12 cellular contexts compared by ENCODE assay signal in the genomic region with DNA sequence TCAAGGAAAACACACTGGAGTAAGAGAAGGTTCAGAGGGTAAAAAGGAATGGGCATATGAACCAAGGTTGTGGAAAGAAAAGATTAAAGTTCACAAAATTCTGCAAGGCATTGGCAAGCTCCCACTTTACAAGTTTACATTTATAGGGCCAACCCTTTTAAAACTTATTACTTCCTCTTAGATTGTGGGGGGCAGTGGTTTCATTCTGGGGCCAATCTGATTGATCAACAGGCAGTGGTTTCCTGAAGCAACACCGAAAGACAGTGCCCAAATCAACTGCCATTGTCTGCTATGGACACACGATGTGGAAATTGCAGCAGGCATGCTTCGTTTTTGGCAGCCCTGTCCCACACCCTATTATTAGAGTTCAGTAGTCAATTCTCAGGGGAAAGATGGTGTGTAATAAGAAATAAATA.
DNase-seq lines count a peak whose midpoint lies in the region; ATAC-seq, FAIRE-seq and TF ChIP-seq lines count a peak whose summit lies in the region.
"Had no signal": no experiment of that assay in that cellular context is flagged by ENCODE, and none has a peak within 500 bp of the region (broad histone marks: within the 10 kb centered on the region; RNA-seq: fewer than 3 reads in every experiment).

No MANE protein-coding gene starts in this region.

- no peak overlapping the region for H3K9ac ChIP-seq in liver (ENCODE audit: low read depth in 1 of 2, low read length in 2 of 2)
- H3K9ac ChIP-seq in HepG2 (ENCODE audit: insufficient read depth, low read depth, low read length) = no peak overlapping the region

- intact Hi-C loops in HepG2 (cut with micrococcal nuclease; ENCODE audit: unreplicated experiment) (no loop called here), left colon (cut with DNase I, micrococcal nuclease) (no loop called here), aorta (cut with DNase I) (no loop called here)

- TF ChIP-seq CTCF in liver (IDR thresholded peaks at IDR 0.05; ENCODE audit: low read depth, low read length, missing input control) (no peak), HepG2 (CRISPR knock-in tag; IDR thresholded peaks at IDR 0.05) (no peak), omental fat pad (IDR thresholded peaks at IDR 0.05) (no peak)

- no peaks in the 10 kb centered on the region for H3K36me3 ChIP-seq in liver (ENCODE audit: control insufficient read depth in 4 of 4, insufficient read depth in 3 of 4, low read depth in 1 of 4, low read length in 3 of 4)
- H3K36me3 ChIP-seq in HepG2 (replicated peaks in 1 of 2; ENCODE audit: control insufficient read depth in 1 of 2, insufficient read depth in 2 of 2, low read length in 2 of 2) = no peaks in the 10 kb centered on the region; a peak in 1 of 5 replicates
- H3K36me3 ChIP-seq in aorta (ENCODE audit: control insufficient read depth in 1 of 2, insufficient read depth in 2 of 2, low read length in 1 of 2) = no peaks in the 10 kb centered on the region
- H3K36me3 ChIP-seq: lower lobe of right lung had no signal

- ATAC-seq in HepG2 (no peak), left colon (peak; percentile 74), aorta (ENCODE audit: low FRiP score) (no peak), omental fat pad (ENCODE audit: low FRiP score) (no peak)

- no peak for DNase-seq in HepG2 (ENCODE audit: low spot score)
- DNase-seq in SIG-M5 (lab: John Stamatoyannopoulos, UW) = peak; percentile 16
- peak in 1 of 2 donors; percentile 26 for DNase-seq in left colon
- DNase-seq in Ammon's horn (ENCODE audit: low spot score) = no peak
- no peak for DNase-seq in NCI-H345 treated with DMSO at 0.1 percent for 48 hours (lab: John Stamatoyannopoulos, UW; ENCODE audit: unreplicated experiment)
- DNase-seq in aorta = no peak
- no peak for DNase-seq in omental fat pad (ENCODE audit: low spot score)
- DNase-seq: lower lobe of right lung; NCI-H1436 treated with DMSO at 0.1 percent for 48 hours; SHP77 treated with DMSO at 0.1 percent for 48 hours; stimulated activated naive CD4-positive, alpha-beta T cell had no signal

- TF ChIP-seq POLR2A in HepG2 (IDR thresholded peaks at IDR 0.05; ENCODE audit: insufficient read depth in 1 of 2, low read depth in 2 of 2, low read length in 2 of 2) = no peak

- H3K4me1 ChIP-seq in liver (ENCODE audit: control insufficient read depth in 4 of 4, insufficient read depth in 4 of 4, low read length in 3 of 4) (peaks cover 0 to 27% (median 7%) of the 10 kb centered on the region in 4 donors), HepG2 (ENCODE audit: insufficient read depth, low read length) (peaks cover 30% of the 10 kb centered on the region), aorta (ENCODE audit: control insufficient read depth in 1 of 2, insufficient read depth in 2 of 2, low read length in 2 of 2) (peaks cover 7 to 9% of the 10 kb centered on the region in 2 donors)

- H3K4me2 ChIP-seq in HepG2 (ENCODE audit: low read depth, low read length) = no peak overlapping the region

- TF ChIP-seq RAD21 in liver (IDR thresholded peaks at IDR 0.05) (no peak), HepG2 (CRISPR knock-in tag; IDR thresholded peaks at IDR 0.05) (no peak)

- peaks cover 1% of the 10 kb centered on the region for H3K79me2 ChIP-seq in HepG2 (ENCODE audit: insufficient read depth, low read length)

- TF ChIP-seq EP300 in HepG2 (IDR thresholded peaks at IDR 0.05; ENCODE audit: low read depth in 2 of 2, low read length in 2 of 2) (no peak), HepG2 (CRISPR knock-in tag; IDR thresholded peaks at IDR 0.05; ENCODE audit: borderline replicate concordance) (no peak)

- H3K4me3 ChIP-seq in liver (ENCODE audit: low read depth in 1 of 3, low read length in 3 of 3) (no peak overlapping the region), HepG2 (replicated peaks in 1 of 3; ENCODE audit: insufficient read depth in 1 of 3, low read depth in 2 of 3, low read length in 3 of 3) (no peak overlapping the region), aorta (ENCODE audit: low read length in 2 of 2) (no peak overlapping the region)
- H3K4me3 ChIP-seq: lower lobe of right lung had no signal

- POLR2A ChIA-PET in HepG2 (lab: Yijun Ruan, JAX) = no interaction called here

- CTCF ChIA-PET in HepG2 (lab: Yijun Ruan, JAX; ENCODE audit: low intra/inter-chr PET ratio, low total read pairs) = no interaction called here

- H3K9me3 ChIP-seq in liver (ENCODE audit: control insufficient read depth in 4 of 4, low read length in 3 of 4) = no peaks in the 10 kb centered on the region
- H3K9me3 ChIP-seq in HepG2 (ENCODE audit: low read length) = no peaks in the 10 kb centered on the region
- no peaks in the 10 kb centered on the region for H3K9me3 ChIP-seq in aorta (ENCODE audit: control insufficient read depth, low read length)
- H3K9me3 ChIP-seq: lower lobe of right lung had no signal

- no TSS peak for BruUV-seq in HepG2 (replicated peaks; lab: Mats Ljungman, UMichigan)

- H4K20me1 ChIP-seq in HepG2 (ENCODE audit: insufficient read depth, low read length) = no peaks in the 10 kb centered on the region

- no peaks in the 10 kb centered on the region for H3K27me3 ChIP-seq in liver (ENCODE audit: control insufficient read depth in 4 of 4, insufficient read depth in 4 of 4, low read length in 3 of 4)
- no peaks in the 10 kb centered on the region for H3K27me3 ChIP-seq in HepG2 (ENCODE audit: control insufficient read depth in 1 of 2, insufficient read depth in 2 of 2, low read length in 2 of 2)
- no peaks in the 10 kb centered on the region for H3K27me3 ChIP-seq in aorta (ENCODE audit: control insufficient read depth in 1 of 2, insufficient read depth in 2 of 2, low read length in 1 of 2)

- FAIRE-seq in HepG2 (lab: Jason Lieb, UNC) = no peak

- H2AFZ ChIP-seq in HepG2 (ENCODE audit: low read length) = no peak overlapping the region

- H3K27ac ChIP-seq in liver (ENCODE audit: low read depth in 1 of 2, low read length in 2 of 2) (no peak overlapping the region), HepG2 (ENCODE audit: extremely low read length, insufficient read depth, low read length) (no peak overlapping the region), aorta (ENCODE audit: low read depth in 1 of 2, low read length in 2 of 2) (no peak overlapping the region)

- WGBS in liver = 7% methylated on average over 3 of the region's 3 CpGs
- 89% methylated on average over 3 of the region's 3 CpGs for WGBS in HepG2 (ENCODE audit: low lambda C conversion rate)
- WGBS in aorta, 2 donors = 14 to 20% methylated on average over 3 of the region's 3 CpGs

- in situ Hi-C loops in HepG2 (cut with HindIII; ENCODE audit: extremely low pct_ligation_motif_present, low pct_unique_long_range_greater_than_20kb) = no loop called here

TF ChIP-seq in liver, 16 proteins besides CTCF, POLR2A, EP300 and RAD21:
- TF ChIP-seq YY1 (IDR thresholded peaks at IDR 0.05) (peak; percentile 46), GABPA (IDR thresholded peaks at IDR 0.05 in 1 of 2, conservative IDR thresholded peaks at IDR 0.05 in 1 of 2) (no peak), HNF4A (conservative IDR thresholded peaks at IDR 0.05) (peak; percentile 38 to 50), SP1 (IDR thresholded peaks at IDR 0.05) (peak; percentile 8), HNF4G (IDR thresholded peaks at IDR 0.05) (no peak), MAX (IDR thresholded peaks at IDR 0.05) (no peak)

TF ChIP-seq in HepG2, 621 proteins besides CTCF, POLR2A, EP300 and RAD21:
- no peak for TF ChIP-seq ZNF619 (CRISPR knock-in tag; IDR thresholded peaks at IDR 0.05)
- no peak for TF ChIP-seq LBX2 (CRISPR knock-in tag; IDR thresholded peaks at IDR 0.05; ENCODE audit: borderline replicate concordance)
- TF ChIP-seq TEF (CRISPR knock-in tag; IDR thresholded peaks at IDR 0.05) = no peak
TF ChIP-seq in HepG2: peak in this region for 0.
